31 cellular contexts compared by ENCODE assay signal in genomic region chr11:21561589-21561988, GRCh38.
DNase-seq lines count a peak whose midpoint lies in the region; ATAC-seq, FAIRE-seq and TF ChIP-seq lines count a peak whose summit lies in the region.
"Had no signal": no experiment of that assay in that cellular context is flagged by ENCODE, and none has a peak within 500 bp of the region (broad histone marks: within the 10 kb centered on the region; RNA-seq: fewer than 3 reads in every experiment).

No MANE protein-coding gene starts in this region.

- no TSS peak for BruUV-seq in mammary epithelial cell (replicated peaks; lab: Mats Ljungman, UMichigan)

- no peak for TF ChIP-seq CTCF in mammary epithelial cell (conservative IDR thresholded peaks at IDR 0.05 in 1 of 2, IDR thresholded peaks at IDR 0.05 in 1 of 2; ENCODE audit: extremely low read depth in 1 of 2, insufficient read depth in 1 of 2, low read depth in 1 of 2, low read length in 2 of 2)
- no peak for TF ChIP-seq CTCF in breast epithelium (IDR thresholded peaks at IDR 0.05)

- DNase-seq in mammary epithelial cell (peak; percentile 64), breast epithelium (ENCODE audit: low spot score in 2 of 2) (no peak), astrocyte of the hippocampus (ENCODE audit: low read depth, low spot score) (peak; percentile 15), kidney tubule cell (ENCODE audit: low spot score) (peak; percentile 98), urothelium cell line (ENCODE audit: low spot score) (peak; percentile 18), frontal cortex (ENCODE audit: low spot score in 2 of 2) (no peak), ecto neural progenitor cell (ENCODE audit: low spot score) (no peak)
- DNase-seq: activated CD4-positive, alpha-beta memory T cell treated with anti-CD3 and anti-CD28 coated beads, Interleukin-2, amount 10 ng/mL, durations not matched to agents 7 days and 5 days; activated CD4-positive, alpha-beta T cell treated with anti-CD3 and anti-CD28 coated beads for 1 hour; activated CD8-positive, alpha-beta memory T cell treated with anti-CD3 and anti-CD28 coated beads, Interleukin-2, amount 50 U/mL, for 48 hours; activated naive CD4-positive, alpha-beta T cell treated with anti-CD3 and anti-CD28 coated beads, Interleukin-2, amount 50 U/mL, for 16 hours; AML-193; amniotic stem cell; CD4-positive, alpha-beta T cell; DMS153; effector CD4-positive, alpha-beta T cell; islet precursor cell; NCI-H1417; NCI-H2029 treated with DMSO at 0.1 percent for 48 hours; NCI-H526; OCI-M1; stimulated activated naive CD8-positive, alpha-beta T cell treated with anti-CD3 and anti-CD28 coated beads, Interleukin-15, Interleukin-2, amounts not matched to agents 100 U/mL and 50 U/mL, for 24 hours; testis had no signal

- no peak for ATAC-seq in HG03378 (IDR thresholded peaks at IDR 0.05; ENCODE audit: unreplicated experiment)
- ATAC-seq: natural killer cell treated with Interleukin-12 subunit alpha and Interleukin-12 subunit beta and Interleukin-15 and Interleukin-18, amount 100 ng/mL, for 72 hours; stimulated activated naive CD8-positive, alpha-beta T cell treated with anti-CD3 and anti-CD28 coated beads, Interleukin-15, Interleukin-2, amounts not matched to agents 100 U/mL and 50 U/mL, for 24 hours had no signal

- H3K36me3 ChIP-seq in mammary epithelial cell (ENCODE audit: insufficient read depth, low read length) (no peaks in the 10 kb centered on the region), breast epithelium (no peaks in the 10 kb centered on the region)
- H3K36me3 ChIP-seq: vagina had no signal

- TF ChIP-seq POLR2A in breast epithelium (IDR thresholded peaks at IDR 0.05), result no peak

- no peaks in the 10 kb centered on the region for H3K27me3 ChIP-seq in mammary epithelial cell (ENCODE audit: insufficient read depth, low read length)
- H3K27me3 ChIP-seq in breast epithelium, result no peaks in the 10 kb centered on the region
- H3K27me3 ChIP-seq: testis, vagina had no signal

- no peaks in the 10 kb centered on the region for H3K79me2 ChIP-seq in mammary epithelial cell (ENCODE audit: insufficient read depth, low read length)

- H3K9ac ChIP-seq in mammary epithelial cell (ENCODE audit: insufficient read depth, low read length), result no peak overlapping the region
- H3K9ac ChIP-seq: KMS-11 had no signal

- H3K4me1 ChIP-seq in mammary epithelial cell (ENCODE audit: insufficient read depth, low read length), result peaks cover 5% of the 10 kb centered on the region
- no peaks in the 10 kb centered on the region for H3K4me1 ChIP-seq in breast epithelium
- H3K4me1 ChIP-seq: testis, vagina had no signal

- FAIRE-seq in urothelium cell line (lab: Jason Lieb, UNC) (no peak), frontal cortex (lab: Jason Lieb, UNC) (no peak)
- FAIRE-seq: A204.1, GM12891 had no signal

- dilution Hi-C loops in mammary epithelial cell (cut with HindIII; ENCODE audit: low sequenced_read_pairs), result no loop called here

- H3K9me3 ChIP-seq in mammary epithelial cell (replicated peaks; ENCODE audit: insufficient read depth, low read length) (no peaks in the 10 kb centered on the region), breast epithelium (no peaks in the 10 kb centered on the region)
- H3K9me3 ChIP-seq: testis, vagina had no signal

- 55% methylated on average over 1 of the region's 1 CpG for WGBS in mammary epithelial cell (ENCODE audit: low coverage, missing lambda C conversion rate)

- no peak overlapping the region for H3K27ac ChIP-seq in mammary epithelial cell (ENCODE audit: insufficient read depth, low read depth, low read length)
- H3K27ac ChIP-seq in breast epithelium, result no peak overlapping the region
- H3K27ac ChIP-seq: KMS-11, skin epidermis, testis, vagina had no signal

- no peak overlapping the region for H2AFZ ChIP-seq in mammary epithelial cell (ENCODE audit: low read depth, low read length)

- intact Hi-C loops in mammary epithelial cell (cut with micrococcal nuclease), result no loop called here
- intact Hi-C loops in breast epithelium (cut with DNase I; ENCODE audit: low total_unique reads), result no loop called here

- in situ Hi-C loops in mammary epithelial cell (cut with MboI; ENCODE audit: low sequenced_read_pairs in 2 of 2), result no loop called here

- H3K4me3 ChIP-seq in mammary epithelial cell (replicated peaks in 1 of 3; ENCODE audit: insufficient read depth in 1 of 3, low read depth in 2 of 3, low read length in 3 of 3) (no peak overlapping the region), breast epithelium (no peak overlapping the region)
- H3K4me3 ChIP-seq: lung, skin epidermis, testis, vagina had no signal

- CTCF ChIA-PET in mammary epithelial cell (lab: Charles Lee; ENCODE audit: low non-redundant PET), result no interaction called here

- no peaks in the 10 kb centered on the region for H4K20me1 ChIP-seq in mammary epithelial cell (ENCODE audit: insufficient read depth, low read length)

- peak overlapping the region; percentile 38 for H3K4me2 ChIP-seq in mammary epithelial cell (ENCODE audit: insufficient read depth, low read depth, low read length)
- H3K4me2 ChIP-seq: KMS-11 had no signal

Comparison
In these comparisons a context has a peak if more than half of its experiments do, and no peak if none do; other contexts are left out.
1. DNase-seq: peak in mammary epithelial cell (single experiment), astrocyte of the hippocampus (single experiment), kidney tubule cell (single experiment) and urothelium cell line (single experiment); none in breast epithelium (0 of 2), frontal cortex (0 of 2) and ecto neural progenitor cell (single experiment).